Comparison of ENCODE assay signal across 1 cellular context in the genomic region with DNA sequence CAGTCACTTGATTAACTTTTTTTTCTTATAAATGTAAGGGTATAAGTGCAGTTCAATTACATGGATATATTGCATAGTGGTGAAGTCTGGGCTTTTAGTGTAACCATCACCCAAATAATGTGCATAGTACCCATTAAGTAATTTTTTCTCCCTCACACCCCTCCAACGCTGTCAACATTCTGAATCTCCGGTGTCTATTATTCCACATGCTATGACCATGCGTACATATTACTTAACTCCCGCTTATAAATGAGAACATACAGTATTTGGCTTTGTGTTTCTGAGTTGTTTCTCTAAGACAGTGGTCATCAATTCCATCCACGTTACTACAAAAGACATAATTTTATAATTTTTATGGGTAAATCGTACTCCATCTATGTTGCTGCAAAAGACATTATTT.
TF ChIP-seq lines count a peak whose summit lies in the region.

No MANE protein-coding gene starts in this region.

TF ChIP-seq in K562, 482 proteins besides CTCF, POLR2A, EP300 and RAD21 (continued from another document):
- TF ChIP-seq, protein P1, sequence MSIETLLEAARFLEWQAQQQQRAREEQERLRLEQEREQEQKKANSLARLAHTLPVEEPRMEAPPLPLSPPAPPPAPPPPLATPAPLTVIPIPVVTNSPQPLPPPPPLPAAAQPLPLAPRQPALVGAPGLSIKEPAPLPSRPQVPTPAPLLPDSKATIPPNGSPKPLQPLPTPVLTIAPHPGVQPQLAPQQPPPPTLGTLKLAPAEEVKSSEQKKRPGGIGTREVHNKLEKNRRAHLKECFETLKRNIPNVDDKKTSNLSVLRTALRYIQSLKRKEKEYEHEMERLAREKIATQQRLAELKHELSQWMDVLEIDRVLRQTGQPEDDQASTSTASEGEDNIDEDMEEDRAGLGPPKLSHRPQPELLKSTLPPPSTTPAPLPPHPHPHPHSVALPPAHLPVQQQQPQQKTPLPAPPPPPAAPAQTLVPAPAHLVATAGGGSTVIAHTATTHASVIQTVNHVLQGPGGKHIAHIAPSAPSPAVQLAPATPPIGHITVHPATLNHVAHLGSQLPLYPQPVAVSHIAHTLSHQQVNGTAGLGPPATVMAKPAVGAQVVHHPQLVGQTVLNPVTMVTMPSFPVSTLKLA (conservative IDR thresholded peaks at IDR 0.05): peak in 1 of 2 experiments; percentile 51; a peak in 3 of 4 replicates
- TF ChIP-seq NR2C2 (CRISPR knock-in tag; IDR thresholded peaks at IDR 0.05): no peak
- 0 out of 2 replicates have a peak, but pooled peaks have one; percentile 8 for TF ChIP-seq NR2C2 (tag; IDR thresholded peaks at IDR 0.05)
- TF ChIP-seq FOXM1 (IDR thresholded peaks at IDR 0.05; ENCODE audit: low read depth): peak; percentile 17; the same call in 1 of the 2 replicates
- TF ChIP-seq FOXM1 (CRISPR knock-in tag; IDR thresholded peaks at IDR 0.05; ENCODE audit: low read depth): no peak
- peak; percentile 6; the same call in 1 of the 2 replicates for TF ChIP-seq MYBL2 (IDR thresholded peaks at IDR 0.05; ENCODE audit: low read depth)
- no peak for TF ChIP-seq MYBL2 (CRISPR knock-in tag; IDR thresholded peaks at IDR 0.05; ENCODE audit: borderline replicate concordance)
- peak in 1 of 2 experiments; percentile 24; a peak in 1 of 4 replicates for TF ChIP-seq HDAC1 (IDR thresholded peaks at IDR 0.05)
